ENCODE assay signal across 1 cellular context in genomic region chr3:133598405-133598804, GRCh38.
TF ChIP-seq lines count a peak whose summit lies in the region.

No MANE protein-coding gene starts in this region.

TF ChIP-seq in GM23338, 12 proteins besides CTCF, POLR2A, EP300 and RAD21 (continued from another document):
- TF ChIP-seq EZH2phosphoT487 (IDR thresholded peaks at IDR 0.05; ENCODE audit: unreplicated experiment) (no peak), CREB1 (CRISPR knock-in tag; IDR thresholded peaks at IDR 0.05; ENCODE audit: low read depth) (no peak), NANOG (IDR thresholded peaks at IDR 0.05; ENCODE audit: borderline replicate concordance) (no peak), POLR2AphosphoS5 (IDR thresholded peaks at IDR 0.05; ENCODE audit: low read depth) (no peak), ZNF114 (CRISPR knock-in tag; IDR thresholded peaks at IDR 0.05) (no peak), EZH2 (IDR thresholded peaks at IDR 0.05; ENCODE audit: low read depth, unreplicated experiment) (no peak), ZNF331 (CRISPR knock-in tag; IDR thresholded peaks at IDR 0.05; ENCODE audit: low read depth) (no peak), JUNB (IDR thresholded peaks at IDR 0.05; ENCODE audit: unreplicated experiment) (no peak), ZNF462 (CRISPR knock-in tag; IDR thresholded peaks at IDR 0.05) (no peak), ETS1 (IDR thresholded peaks at IDR 0.05) (no peak)
